Comparison of ENCODE assay signal across 17 cellular contexts in genomic region chr11:114218508-114218907, GRCh38.
DNase-seq lines count a peak whose midpoint lies in the region; ATAC-seq and TF ChIP-seq lines count a peak whose summit lies in the region.
"Had no signal": no experiment of that assay in that cellular context is flagged by ENCODE, and none has a peak within 500 bp of the region (broad histone marks: within the 10 kb centered on the region; RNA-seq: fewer than 3 reads in every experiment).

No MANE protein-coding gene starts in this region.

- H3K27ac Mint-ChIP-seq in central memory CD8-positive, alpha-beta T cell (ENCODE audit: low read depth): peak overlapping the region; percentile 57
- peak overlapping the region; percentile 99 for H3K27ac Mint-ChIP-seq in neural progenitor cell

- no peak overlapping the region for H3K4me3 Mint-ChIP-seq in central memory CD8-positive, alpha-beta T cell
- no peak overlapping the region for H3K4me3 Mint-ChIP-seq in neural progenitor cell

- no peaks in the 10 kb centered on the region for H4K20me1 ChIP-seq in neural progenitor cell (ENCODE audit: low read depth)
- H4K20me1 ChIP-seq in hepatocyte (ENCODE audit: insufficient read depth, poor library complexity, severe bottlenecking): no peaks in the 10 kb centered on the region

- no peaks in the 10 kb centered on the region for H3K9me2 ChIP-seq in hepatocyte (replicated peaks; ENCODE audit: insufficient read depth)

- H3K27ac ChIP-seq in 22Rv1 (peak overlapping the region; percentile 32), ACC112 (ENCODE audit: low read depth, low read length) (peak overlapping the region; percentile 29; the same call in 1 of the 2 replicates), neural progenitor cell (peak overlapping the region; percentile 92), hepatocyte (no peak overlapping the region), Peyer's patch (no peak overlapping the region)

- no peak for DNase-seq in central memory CD8-positive, alpha-beta T cell (ENCODE audit: low spot score in 2 of 2)
- DNase-seq in neural progenitor cell (ENCODE audit: low spot score) (no peak), hepatocyte (ENCODE audit: low spot score) (no peak), Peyer's patch (no peak)
- DNase-seq: C1 segment of cervical spinal cord, EL, Karpas-422, NCI-H1417, NCI-H1930, NCI-H2171, NCI-H446 treated with DMSO at 0.1 percent for 48 hours, NCI-H748 treated with DMSO at 0.1 percent for 48 hours, SIG-M5 had no signal

- no peaks in the 10 kb centered on the region for H3K36me3 Mint-ChIP-seq in central memory CD8-positive, alpha-beta T cell (ENCODE audit: insufficient read depth)
- H3K36me3 Mint-ChIP-seq in neural progenitor cell: peaks cover 18% of the 10 kb centered on the region

- H3K27me3 ChIP-seq in ACC112 (ENCODE audit: insufficient read depth, low read length) (no peaks in the 10 kb centered on the region), neural progenitor cell (no peaks in the 10 kb centered on the region), hepatocyte (no peaks in the 10 kb centered on the region), Peyer's patch (no peaks in the 10 kb centered on the region)

- no peak overlapping the region for H3K9ac ChIP-seq in neural progenitor cell

- H3K9me3 ChIP-seq in neural progenitor cell (ENCODE audit: low read depth) (no peaks in the 10 kb centered on the region), hepatocyte (ENCODE audit: low read depth) (no peaks in the 10 kb centered on the region), Peyer's patch (no peaks in the 10 kb centered on the region)
- H3K9me3 ChIP-seq: HAP-1 had no signal

- H3K27me3 Mint-ChIP-seq in central memory CD8-positive, alpha-beta T cell: no peaks in the 10 kb centered on the region
- H3K27me3 Mint-ChIP-seq in neural progenitor cell (ENCODE audit: insufficient read depth, low read depth): peaks cover 7% of the 10 kb centered on the region

- TF ChIP-seq CTCF in 22Rv1 (IDR thresholded peaks at IDR 0.05) (no peak), neural progenitor cell (IDR thresholded peaks at IDR 0.05) (no peak), hepatocyte (IDR thresholded peaks at IDR 0.05; ENCODE audit: poor library complexity) (no peak), Peyer's patch (IDR thresholded peaks at IDR 0.05) (no peak)

- H3K4me1 ChIP-seq in ACC112 (ENCODE audit: control insufficient read depth, insufficient read depth, low read length, unreplicated experiment): peaks cover 22% of the 10 kb centered on the region
- H3K4me1 ChIP-seq in neural progenitor cell: peaks cover 65% of the 10 kb centered on the region
- H3K4me1 ChIP-seq in hepatocyte (ENCODE audit: insufficient read depth): peaks cover 22% of the 10 kb centered on the region
- peaks cover 0 to 17% (median 0%) of the 10 kb centered on the region in 4 donors for H3K4me1 ChIP-seq in Peyer's patch
- H3K4me1 ChIP-seq: HAP-1 had no signal

- H2AFZ ChIP-seq in ACC112 (ENCODE audit: low read length, unreplicated experiment): no peak overlapping the region
- no peak overlapping the region for H2AFZ ChIP-seq in neural progenitor cell (replicated peaks)
- H2AFZ ChIP-seq in hepatocyte: no peak overlapping the region

- 63% methylated on average over 3 of the region's 3 CpGs for WGBS in hepatocyte (ENCODE audit: low lambda C conversion rate, missing lambda C conversion rate)

- TF ChIP-seq POLR2A in Peyer's patch (IDR thresholded peaks at IDR 0.05): no peak

- H3K79me2 ChIP-seq in ACC112 (ENCODE audit: control insufficient read depth, insufficient read depth, low read length, unreplicated experiment) (no peaks in the 10 kb centered on the region), neural progenitor cell (ENCODE audit: low read depth) (peaks cover 4% of the 10 kb centered on the region), hepatocyte (peaks cover 17% of the 10 kb centered on the region)

- no peak for ATAC-seq in central memory CD8-positive, alpha-beta T cell (replicated peaks; ENCODE audit: extremely low read depth, poor library complexity, severe bottlenecking)
- ATAC-seq in GM18511 (IDR thresholded peaks at IDR 0.05; ENCODE audit: unreplicated experiment): no peak

- H3K4me3 ChIP-seq in ACC112 (ENCODE audit: low read depth, low read length) (no peak overlapping the region), neural progenitor cell (no peak overlapping the region), hepatocyte (no peak overlapping the region), Peyer's patch (no peak overlapping the region)
- H3K4me3 ChIP-seq: HAP-1 had no signal

- H3F3A ChIP-seq in neural progenitor cell (ENCODE audit: low read depth): peaks cover 29% of the 10 kb centered on the region

- H3K9me3 Mint-ChIP-seq in central memory CD8-positive, alpha-beta T cell: no peaks in the 10 kb centered on the region
- H3K9me3 Mint-ChIP-seq in neural progenitor cell: no peaks in the 10 kb centered on the region

- H3K4me1 Mint-ChIP-seq in central memory CD8-positive, alpha-beta T cell: peaks cover 22% of the 10 kb centered on the region
- peaks cover 79% of the 10 kb centered on the region for H3K4me1 Mint-ChIP-seq in neural progenitor cell

- H3K36me3 ChIP-seq in ACC112 (ENCODE audit: insufficient read depth, low read length) (peaks cover 14% of the 10 kb centered on the region), neural progenitor cell (no peaks in the 10 kb centered on the region), hepatocyte (replicated peaks; ENCODE audit: insufficient read depth, low read depth) (no peaks in the 10 kb centered on the region), Peyer's patch (peaks cover 0 to 11% (median 0%) of the 10 kb centered on the region in 3 donors)
- H3K36me3 ChIP-seq: HAP-1 had no signal

- H3K4me2 ChIP-seq in neural progenitor cell: no peak overlapping the region
- H3K4me2 ChIP-seq in hepatocyte: no peak overlapping the region

Comparison
In these comparisons a context has a peak if more than half of its experiments do, and no peak if none do; other contexts are left out.
1. H3K27ac ChIP-seq: peak in 22Rv1 (single experiment), ACC112 (single experiment) and neural progenitor cell (single experiment); none in hepatocyte (single experiment) and Peyer's patch (0 of 4).